16 cellular contexts compared by ENCODE assay signal in the genomic region with DNA sequence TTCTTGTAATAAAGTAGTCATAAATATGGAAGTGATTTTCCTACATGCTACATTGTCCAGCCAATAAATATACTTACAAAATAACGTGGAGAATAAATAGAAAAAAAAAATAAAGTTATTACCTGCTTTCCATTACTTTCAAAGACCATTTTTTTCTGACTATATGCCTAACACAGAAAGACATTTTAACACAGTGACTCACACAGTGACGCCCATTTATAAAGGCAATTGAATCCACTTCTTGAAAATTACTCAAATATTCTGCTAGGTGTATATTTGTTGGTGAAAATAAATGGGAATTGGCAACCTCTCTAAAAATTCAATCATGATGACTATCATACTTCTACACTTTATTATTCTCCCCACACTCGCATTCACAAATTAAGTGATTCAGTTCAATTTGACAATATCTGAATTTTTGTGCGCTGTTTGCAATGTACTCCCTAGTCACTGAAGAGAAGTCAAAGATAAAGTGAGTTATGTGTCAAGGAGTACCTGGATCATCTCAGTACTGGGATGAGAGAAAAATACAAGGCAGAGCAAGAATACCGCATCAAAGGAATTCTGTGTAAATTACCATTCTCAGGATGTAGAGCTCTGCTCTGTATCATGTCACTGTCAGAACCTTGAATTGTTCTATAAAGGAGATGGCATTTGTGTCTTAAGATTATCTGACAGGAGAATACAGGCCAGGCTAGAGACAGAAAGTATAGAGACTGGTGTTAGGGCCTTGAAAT.
"Had no signal": no experiment of that assay in that cellular context is flagged by ENCODE, and none has a peak within 500 bp of the region (broad histone marks: within the 10 kb centered on the region; RNA-seq: fewer than 3 reads in every experiment).

No MANE protein-coding gene starts in this region.

- H2AFZ ChIP-seq: parathyroid adenoma had no signal

- H3K4me3 ChIP-seq: coronary artery, gastroesophageal sphincter, heart left ventricle had no signal

- H3K36me3 ChIP-seq: gastroesophageal sphincter, heart left ventricle had no signal

- H3K4me1 ChIP-seq: gastroesophageal sphincter, heart left ventricle, parathyroid adenoma had no signal

- ATAC-seq: activated CD8-positive, alpha-beta T cell treated with anti-CD3 and anti-CD28 coated beads for 36 hours; activated T-helper 17 cell treated with anti-CD3 and anti-CD28 coated beads, Interleukin-2, amount 50 U/mL, for 72 hours; gastroesophageal sphincter; heart left ventricle; left ventricle myocardium superior; naive thymus-derived CD8-positive, alpha-beta T cell; sciatic nerve; stimulated activated effector memory CD8-positive, alpha-beta T cell treated with anti-CD3 and anti-CD28 coated beads, Interleukin-12 subunit alpha, Interleukin-12 subunit beta, amount 100 ng/mL, for 72 hours had no signal

- H3K9ac ChIP-seq: parathyroid adenoma had no signal

- H3K9me3 ChIP-seq: gastroesophageal sphincter, heart left ventricle had no signal

- H3K27ac ChIP-seq: coronary artery, gastroesophageal sphincter, heart left ventricle, parathyroid adenoma had no signal

- DNase-seq: activated CD4-positive, alpha-beta T cell treated with anti-CD3 and anti-CD28 coated beads, Interleukin-2, amount 10 ng/mL, durations not matched to agents 24 days and 14 days; activated CD8-positive, alpha-beta T cell treated with anti-CD3 and anti-CD28 coated beads for 36 hours; activated naive CD4-positive, alpha-beta T cell; activated naive CD8-positive, alpha-beta T cell treated with anti-CD3 and anti-CD28 coated beads for 36 hours; activated T-cell treated with anti-CD3 and anti-CD28 coated beads, Interleukin-2, amount 50 U/mL, for 1 hour; amygdala; heart left ventricle; left ventricle myocardium superior; naive thymus-derived CD8-positive, alpha-beta T cell; stimulated activated CD4-positive, alpha-beta T cell treated with anti-CD3 and anti-CD28 coated beads, Interleukin-4, amount 100 ng/mL, for 24 hours had no signal

- H3K79me2 ChIP-seq: parathyroid adenoma had no signal

- H3K27me3 ChIP-seq: gastroesophageal sphincter, heart left ventricle had no signal
